ENCODE assay signal across 8 cellular contexts in genomic region chr20:41339957-41340326, GRCh38. TPM values are rescaled to one million over a fixed set of nuclear protein-coding genes. Genes with fewer than 3 reads are reported as not detected.
DNase-seq lines count a peak whose midpoint lies in the region; FAIRE-seq and TF ChIP-seq lines count a peak whose summit lies in the region.

No MANE protein-coding gene starts in this region.

- no peak for FAIRE-seq in astrocyte (lab: Jason Lieb, UNC)

- H3K79me2 ChIP-seq in astrocyte (ENCODE audit: insufficient read depth, low read length) (no peaks in the 10 kb centered on the region), hepatocyte (peaks cover 19% of the 10 kb centered on the region)

- peaks cover 8% of the 10 kb centered on the region for H3K4me1 ChIP-seq in astrocyte (ENCODE audit: insufficient read depth, low read length)
- peaks cover 27% of the 10 kb centered on the region for H3K4me1 ChIP-seq in hepatocyte (ENCODE audit: insufficient read depth)
- H3K4me1 ChIP-seq in rectal smooth muscle tissue (ENCODE audit: control insufficient read depth, insufficient read depth, low read length), result no peaks in the 10 kb centered on the region
- H3K4me1 ChIP-seq in uterus, result no peaks in the 10 kb centered on the region

- peaks cover 5% of the 10 kb centered on the region for H3K4me1 Mint-ChIP-seq in astrocyte (ENCODE audit: low read depth, unreplicated experiment)

- peak; percentile 82 for TF ChIP-seq CTCF in astrocyte (IDR thresholded peaks at IDR 0.05; ENCODE audit: insufficient read depth, low read depth, low read length)
- peak; percentile 100 for TF ChIP-seq CTCF in hepatocyte (IDR thresholded peaks at IDR 0.05; ENCODE audit: poor library complexity)
- peak; percentile 97 to 99 (median 98) for TF ChIP-seq CTCF in uterus (IDR thresholded peaks at IDR 0.05)

- H3K9me3 ChIP-seq in astrocyte (ENCODE audit: insufficient read depth, low read depth, low read length) (no peaks in the 10 kb centered on the region), hepatocyte (ENCODE audit: low read depth) (no peaks in the 10 kb centered on the region), uterus (no peaks in the 10 kb centered on the region)

- no peaks in the 10 kb centered on the region for H3K27me3 ChIP-seq in astrocyte (ENCODE audit: insufficient read depth, low read length)
- H3K27me3 ChIP-seq in hepatocyte, result no peaks in the 10 kb centered on the region
- no peaks in the 10 kb centered on the region for H3K27me3 ChIP-seq in rectal smooth muscle tissue (ENCODE audit: control insufficient read depth, insufficient read depth, low read length)
- no peaks in the 10 kb centered on the region for H3K27me3 ChIP-seq in uterus

- H3K36me3 ChIP-seq in astrocyte (ENCODE audit: insufficient read depth, low read length) (no peaks in the 10 kb centered on the region), hepatocyte (replicated peaks; ENCODE audit: insufficient read depth, low read depth) (no peaks in the 10 kb centered on the region), rectal smooth muscle tissue (ENCODE audit: control insufficient read depth, insufficient read depth, low read length) (no peaks in the 10 kb centered on the region), uterus (no peaks in the 10 kb centered on the region)

- peak overlapping the region; percentile 82 for H3K27ac Mint-ChIP-seq in astrocyte (ENCODE audit: unreplicated experiment)

- H3K4me3 ChIP-seq in astrocyte (ENCODE audit: insufficient read depth, low read depth, low read length) (peak overlapping the region; percentile 50), hepatocyte (no peak overlapping the region), rectal smooth muscle tissue (ENCODE audit: low read length) (peak overlapping the region; percentile 69), uterus (peak overlapping the region; percentile 33 to 40)

- no peak overlapping the region for H3K27ac ChIP-seq in astrocyte (ENCODE audit: low read depth, low read length)
- H3K27ac ChIP-seq in hepatocyte, result peak overlapping the region; percentile 68
- H3K27ac ChIP-seq in rectal smooth muscle tissue (ENCODE audit: low read depth, low read length), result peak overlapping the region; percentile 65
- peak overlapping the region; percentile 81 to 86 for H3K27ac ChIP-seq in uterus

- H3K9me3 Mint-ChIP-seq in astrocyte (ENCODE audit: unreplicated experiment), result no peaks in the 10 kb centered on the region

- DNase-seq in DMS53 (lab: John Stamatoyannopoulos, UW) (peak; percentile 95), HCEC 1CT (peak; percentile 59), NCI-H146 treated with DMSO at 0.1 percent for 48 hours (lab: John Stamatoyannopoulos, UW; ENCODE audit: unreplicated experiment) (peak; percentile 78), T-helper 9 cell (peak; percentile 84), astrocyte (ENCODE audit: low read depth) (peak; percentile 14), hepatocyte (ENCODE audit: low spot score) (peak; percentile 94), uterus (peak; percentile 84 to 88)

- TF ChIP-seq POLR2A in uterus (IDR thresholded peaks at IDR 0.05), result peak in 1 of 2 donors; percentile 26

- H4K20me1 ChIP-seq in astrocyte (ENCODE audit: insufficient read depth, low read length) (no peaks in the 10 kb centered on the region), hepatocyte (ENCODE audit: insufficient read depth, poor library complexity, severe bottlenecking) (no peaks in the 10 kb centered on the region)

- peaks cover 3% of the 10 kb centered on the region for H3K27me3 Mint-ChIP-seq in astrocyte (ENCODE audit: low read depth, unreplicated experiment)

- intact Hi-C loops in uterus (cut with DNase I; ENCODE audit: low total_unique reads), result loop anchor here (2.0 to 10.0 kb wide), 3 partner anchors 75 to 167 kb away; no protein-coding TSS in a partner anchor

- 3% methylated on average over 25 of the region's 25 CpGs for WGBS in hepatocyte (ENCODE audit: low lambda C conversion rate, missing lambda C conversion rate)

- H3K9me2 ChIP-seq in hepatocyte (replicated peaks; ENCODE audit: insufficient read depth), result no peaks in the 10 kb centered on the region

- H3K9ac ChIP-seq in astrocyte (ENCODE audit: low read length) (peak overlapping the region; percentile 60), rectal smooth muscle tissue (ENCODE audit: low read length) (peak overlapping the region; percentile 45)

- H3K4me3 Mint-ChIP-seq in astrocyte (ENCODE audit: unreplicated experiment), result peak overlapping the region; percentile 84

- H2AFZ ChIP-seq in astrocyte (ENCODE audit: low read depth, low read length), result peak overlapping the region; percentile 70
- H2AFZ ChIP-seq in hepatocyte, result peak overlapping the region; percentile 86

- H3K4me2 ChIP-seq in astrocyte (ENCODE audit: low read length) (peak overlapping the region; percentile 88), hepatocyte (peak overlapping the region; percentile 76)

- peaks cover 2% of the 10 kb centered on the region for H3K36me3 Mint-ChIP-seq in astrocyte (ENCODE audit: low read depth, unreplicated experiment)

RNA-seq across cellular contexts. Expression of gene LPIN3, which starts 0.7 kb away (rescaled TPM):
- total RNA-seq in astrocyte (18.0 and 19.6 TPM in 2 replicates), hepatocyte (14.9 and 22.4 TPM in 2 replicates), uterus (10 to 100 TPM in 2 of 4 donors, 1 to 10 TPM in 2; 7.4 to 30.5 (median 10.2) TPM)
- 18.1 and 23.4 TPM in 2 replicates for polyA plus RNA-seq in hepatocyte

RNA-seq across cellular contexts. Expression of gene ZHX3, which starts 22.4 kb away (rescaled TPM):
- total RNA-seq in astrocyte (32.7 and 41.6 TPM in 2 replicates), hepatocyte (15.0 and 16.0 TPM in 2 replicates), uterus (10 to 100 TPM; 18.7 to 85.2 (median 25.0) TPM)
- polyA plus RNA-seq in hepatocyte, result 19.0 and 19.7 TPM in 2 replicates

RNA-seq across cellular contexts. Expression of gene EMILIN3, which starts 26.7 kb away (rescaled TPM):
- total RNA-seq in astrocyte (0.20 TPM in 1 of 2 replicates, not detected in the other), hepatocyte (8.0 and 9.5 TPM in 2 replicates), uterus (10 to 100 TPM in 1 of 4 donors, 1 to 10 TPM in 1, under 1 TPM in 2; 0.29 to 53.0 (median 2.4) TPM)
- polyA plus RNA-seq in hepatocyte, result 2.8 and 3.0 TPM in 2 replicates

Comparison
In these comparisons a context has a peak if more than half of its experiments do, and no peak if none do; other contexts are left out.
1. DNase-seq: peak in every context shown above with its lines; median percentile 95 in DMS53; 94 in hepatocyte; 86 in uterus; 84 in T-helper 9 cell; 78 in NCI-H146 treated with DMSO at 0.1 percent for 48 hours; 59 in HCEC 1CT; 14 in astrocyte.